In the genomic region with DNA sequence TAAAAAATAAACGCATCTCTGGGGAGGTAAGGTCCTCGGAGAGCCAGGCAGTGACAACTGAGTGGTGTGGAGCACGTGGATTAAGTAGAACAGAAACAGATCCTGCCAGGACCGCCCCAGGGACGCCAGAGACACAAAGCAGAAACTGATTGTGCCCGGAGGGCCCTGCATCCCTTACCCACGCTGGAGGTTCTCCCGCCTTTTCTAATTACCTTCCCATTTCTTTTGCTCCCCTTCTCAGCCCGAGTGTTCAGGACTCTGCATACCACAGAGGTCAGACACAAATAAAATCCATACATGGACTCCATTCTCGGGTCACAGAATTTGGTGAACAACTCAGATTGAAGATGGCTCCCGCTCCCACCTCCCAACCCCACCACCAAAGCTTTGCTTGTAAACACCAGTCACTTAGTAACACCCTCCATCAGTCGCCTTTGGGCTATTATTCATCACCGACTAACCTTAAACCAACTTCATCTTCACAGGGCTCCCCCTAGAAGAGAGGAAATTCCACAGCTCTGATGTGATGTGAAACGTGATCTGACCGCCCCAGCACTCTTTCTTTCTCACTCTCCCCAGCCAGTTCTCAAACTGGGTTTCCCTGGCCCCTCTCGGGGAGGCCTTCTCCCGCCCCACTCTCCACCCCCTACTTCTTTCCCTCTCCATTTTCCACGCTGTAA, we compare ENCODE assay signal across 8 cellular contexts. TPM values are rescaled to one million over a fixed set of nuclear protein-coding genes. Genes with fewer than 3 reads are reported as not detected.
DNase-seq lines count a peak whose midpoint lies in the region; ATAC-seq and TF ChIP-seq lines count a peak whose summit lies in the region.

No MANE protein-coding gene starts in this region.

- no peak for TF ChIP-seq CTCF in cardiac fibroblast (IDR thresholded peaks at IDR 0.05; ENCODE audit: low read depth, low read length)

- peak; percentile 51 for ATAC-seq in GM18520 (IDR thresholded peaks at IDR 0.05; ENCODE audit: unreplicated experiment)
- peak; percentile 76 to 94 for ATAC-seq in stimulated activated naive B cell treated with anti-CD40 and anti-IgM and Interleukin-4, amounts not matched to agents 10 μg/mL and 1 μg/mL and 100 μg/mL, for 72 hours (replicated peaks)

- H3K4me1 Mint-ChIP-seq in stimulated activated naive B cell treated with anti-CD40 and anti-IgM and Interleukin-4, amounts not matched to agents 10 μg/mL and 1 μg/mL and 100 μg/mL, for 72 hours = peaks cover 13 to 28% of the 10 kb centered on the region in 2 donors

- H3K27me3 Mint-ChIP-seq in stimulated activated naive B cell treated with anti-CD40 and anti-IgM and Interleukin-4, amounts not matched to agents 10 μg/mL and 1 μg/mL and 100 μg/mL, for 72 hours = no peaks in the 10 kb centered on the region

- peak overlapping the region; percentile 22 to 43 for H3K4me3 ChIP-seq in cardiac fibroblast (replicated peaks in 1 of 2; ENCODE audit: low read depth in 2 of 2, low read length in 2 of 2)

- DNase-seq in RPMI7951 (ENCODE audit: low read depth) = peak; percentile 97
- peak; percentile 98 to 99 for DNase-seq in cardiac fibroblast (ENCODE audit: low read depth in 2 of 2)
- DNase-seq in left kidney (ENCODE audit: low read depth, low spot score) = peak; percentile 97
- DNase-seq in stimulated activated naive B cell treated with anti-CD40 and anti-IgM and Interleukin-4, amounts not matched to agents 10 μg/mL and 1 μg/mL and 100 μg/mL, for 72 hours = peak; percentile 13
- DNase-seq in NCI-H446 (lab: John Stamatoyannopoulos, UW) = no peak
- DNase-seq in KBM-7 = no peak
- DNase-seq in ureter (ENCODE audit: low spot score) = no peak

- H3K36me3 Mint-ChIP-seq in stimulated activated naive B cell treated with anti-CD40 and anti-IgM and Interleukin-4, amounts not matched to agents 10 μg/mL and 1 μg/mL and 100 μg/mL, for 72 hours = no peaks in the 10 kb centered on the region

- H3K4me3 Mint-ChIP-seq in stimulated activated naive B cell treated with anti-CD40 and anti-IgM and Interleukin-4, amounts not matched to agents 10 μg/mL and 1 μg/mL and 100 μg/mL, for 72 hours = no peak overlapping the region

- H3K27ac Mint-ChIP-seq in stimulated activated naive B cell treated with anti-CD40 and anti-IgM and Interleukin-4, amounts not matched to agents 10 μg/mL and 1 μg/mL and 100 μg/mL, for 72 hours = peak overlapping the region; percentile 63

- in situ Hi-C loops in KBM-7 (cut with MboI; ENCODE audit: low pct_unique_long_range_greater_than_20kb, low sequenced_read_pairs) = no loop called here

- no peaks in the 10 kb centered on the region for H3K9me3 Mint-ChIP-seq in stimulated activated naive B cell treated with anti-CD40 and anti-IgM and Interleukin-4, amounts not matched to agents 10 μg/mL and 1 μg/mL and 100 μg/mL, for 72 hours

RNA-seq across cellular contexts. Expression of gene PIM1, which starts 32.6 kb away (rescaled TPM):
- total RNA-seq in RPMI7951 (2014; rRNA removed; shearing (Covaris generic)) = 7.7 and 8.2 TPM in 2 replicates
- total RNA-seq in ureter = 35.0 TPM

Comparison
In these comparisons a context has a peak if more than half of its experiments do, and no peak if none do; other contexts are left out.
1. DNase-seq: peak in RPMI7951 (single experiment), cardiac fibroblast (2 of 2), left kidney (single experiment) and stimulated activated naive B cell treated with anti-CD40 and anti-IgM and Interleukin-4, amounts not matched to agents 10 μg/mL and 1 μg/mL and 100 μg/mL, for 72 hours (single experiment); none in NCI-H446 (0 of 2), KBM-7 (single experiment) and ureter (single experiment).